In the genomic region with DNA sequence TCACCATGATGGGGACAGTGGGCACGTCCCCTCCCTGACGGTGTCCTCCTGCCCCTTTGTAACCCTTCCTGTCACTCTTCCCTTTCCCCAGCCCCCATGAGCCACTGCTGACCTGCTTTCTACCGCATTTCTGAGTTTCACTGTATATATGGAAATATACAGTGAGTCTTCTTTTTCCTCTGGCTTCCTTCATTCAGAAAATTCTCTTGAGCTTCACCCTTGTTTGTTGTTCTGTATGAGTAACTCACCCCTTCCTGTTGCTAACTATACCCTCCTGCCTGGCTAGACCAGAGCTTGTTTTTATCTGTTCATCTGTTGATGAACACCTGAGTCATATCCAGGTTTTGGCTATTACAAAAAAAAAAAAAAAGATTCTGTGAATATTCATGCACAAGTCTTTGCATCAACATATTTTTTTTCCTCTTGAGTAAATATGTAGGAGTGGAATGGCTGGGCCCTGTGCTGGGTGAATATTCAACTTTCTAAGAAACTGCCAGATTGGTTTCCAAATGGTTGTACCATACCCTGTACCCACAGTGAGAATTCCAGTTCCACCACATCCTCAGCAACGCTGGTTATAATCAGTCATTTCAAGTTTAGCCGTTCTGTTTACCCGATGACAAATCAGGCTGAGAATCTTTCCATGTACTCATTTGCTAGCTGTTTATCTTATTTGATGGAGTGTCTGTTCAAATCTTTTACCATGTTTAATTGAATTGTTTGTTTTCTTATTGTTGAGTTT, we compare ENCODE assay signal across 11 cellular contexts.
DNase-seq lines count a peak whose midpoint lies in the region; ATAC-seq and TF ChIP-seq lines count a peak whose summit lies in the region.
"Had no signal": no experiment of that assay in that cellular context is flagged by ENCODE, and none has a peak within 500 bp of the region (broad histone marks: within the 10 kb centered on the region; RNA-seq: fewer than 3 reads in every experiment).

No MANE protein-coding gene starts in this region.

- no peaks in the 10 kb centered on the region for H3K36me3 ChIP-seq in gastroesophageal sphincter
- H3K36me3 ChIP-seq: right atrium auricular region had no signal

- no peak for TF ChIP-seq EP300 in gastroesophageal sphincter (IDR thresholded peaks at IDR 0.05)

- no peak overlapping the region for H3K4me3 ChIP-seq in gastroesophageal sphincter
- H3K4me3 ChIP-seq: right atrium auricular region had no signal

- peaks cover 14% of the 10 kb centered on the region for H3K4me1 Mint-ChIP-seq in activated CD4-positive, alpha-beta T cell treated with anti-CD3 and anti-CD28 coated beads, Interleukin-2, amount 10 ng/mL, durations not matched to agents 7 days and 5 days
- H3K4me1 Mint-ChIP-seq: CD14-positive monocyte had no signal

- H3K27me3 Mint-ChIP-seq in activated CD4-positive, alpha-beta T cell treated with anti-CD3 and anti-CD28 coated beads, Interleukin-2, amount 10 ng/mL, durations not matched to agents 7 days and 5 days, result peaks cover 12% of the 10 kb centered on the region

- peak overlapping the region; percentile 71 for H3K27ac Mint-ChIP-seq in activated CD4-positive, alpha-beta T cell treated with anti-CD3 and anti-CD28 coated beads, Interleukin-2, amount 10 ng/mL, durations not matched to agents 7 days and 5 days
- H3K27ac Mint-ChIP-seq: CD14-positive monocyte had no signal

- DNase-seq in activated T-cell treated with anti-CD3 and anti-CD28 coated beads for 24 hours (ENCODE audit: low read depth) (peak; percentile 26), NCI-H2227 (lab: John Stamatoyannopoulos, UW; ENCODE audit: unreplicated experiment) (no peak)
- DNase-seq in activated T-cell treated with anti-CD3 and anti-CD28 coated beads, Interleukin-2, amount 50 U/mL, for 1 hour, result no peak
- peak; percentile 34 for DNase-seq in activated CD4-positive, alpha-beta T cell treated with anti-CD3 and anti-CD28 coated beads, Interleukin-2, amount 10 ng/mL, durations not matched to agents 7 days and 5 days
- DNase-seq in stimulated activated CD8-positive, alpha-beta memory T cell treated with anti-CD3 and anti-CD28 coated beads, Interleukin-4, amount 100 ng/mL, for 48 hours, result peak; percentile 53
- DNase-seq: NCI-H510A had no signal

- WGBS in gastroesophageal sphincter (ENCODE audit: low coverage in 1 of 2), 2 donors, result 41 to 44% methylated on average over 6 of the region's 6 CpGs

- H3K9me3 ChIP-seq in gastroesophageal sphincter, result no peaks in the 10 kb centered on the region
- H3K9me3 ChIP-seq: right atrium auricular region had no signal

- H3K4me1 ChIP-seq in gastroesophageal sphincter, result no peaks in the 10 kb centered on the region
- H3K4me1 ChIP-seq: right atrium auricular region had no signal

- H3K4me3 Mint-ChIP-seq in activated CD4-positive, alpha-beta T cell treated with anti-CD3 and anti-CD28 coated beads, Interleukin-2, amount 10 ng/mL, durations not matched to agents 7 days and 5 days, result no peak overlapping the region

- CTCF ChIA-PET in activated CD4-positive, alpha-beta T cell treated with anti-CD3 and anti-CD28 coated beads, Interleukin-2, amount 10 ng/mL, durations not matched to agents 7 days and 5 days (lab: Charles Lee), result interaction anchor here (0.6 to 1.3 kb wide), 5 partner anchors 8 to 253 kb away, joined by 3 to 4 read pairs (median 3); no protein-coding TSS in a partner anchor

- no peak overlapping the region for H3K27ac ChIP-seq in gastroesophageal sphincter
- H3K27ac ChIP-seq: right atrium auricular region had no signal

- H3K36me3 Mint-ChIP-seq in activated CD4-positive, alpha-beta T cell treated with anti-CD3 and anti-CD28 coated beads, Interleukin-2, amount 10 ng/mL, durations not matched to agents 7 days and 5 days (ENCODE audit: low read depth), result no peaks in the 10 kb centered on the region
- H3K36me3 Mint-ChIP-seq: CD14-positive monocyte had no signal

- TF ChIP-seq POLR2A in gastroesophageal sphincter (IDR thresholded peaks at IDR 0.05), result no peak

- ATAC-seq in esophagus mucosa, result peak; percentile 65
- ATAC-seq in HG02759 (IDR thresholded peaks at IDR 0.05; ENCODE audit: unreplicated experiment), result no peak
- ATAC-seq in gastroesophageal sphincter, result no peak

- no peak for TF ChIP-seq CTCF in gastroesophageal sphincter (IDR thresholded peaks at IDR 0.05)

- peaks cover 27% of the 10 kb centered on the region for H3K27me3 ChIP-seq in gastroesophageal sphincter
- H3K27me3 ChIP-seq: right atrium auricular region had no signal

- POLR2A ChIA-PET in activated CD4-positive, alpha-beta T cell treated with anti-CD3 and anti-CD28 coated beads, Interleukin-2, amount 10 ng/mL, durations not matched to agents 7 days and 5 days (lab: Charles Lee), result interaction anchor here (0.7 kb wide), 1 partner anchor 24 kb away, joined by 3 read pairs; no protein-coding TSS in a partner anchor

- H3K9me3 Mint-ChIP-seq in activated CD4-positive, alpha-beta T cell treated with anti-CD3 and anti-CD28 coated beads, Interleukin-2, amount 10 ng/mL, durations not matched to agents 7 days and 5 days, result no peaks in the 10 kb centered on the region
- H3K9me3 Mint-ChIP-seq: CD14-positive monocyte had no signal

Comparison
In these comparisons a context has a peak if more than half of its experiments do, and no peak if none do; other contexts are left out.
1. DNase-seq: peak in activated T-cell treated with anti-CD3 and anti-CD28 coated beads for 24 hours (single experiment), activated CD4-positive, alpha-beta T cell treated with anti-CD3 and anti-CD28 coated beads, Interleukin-2, amount 10 ng/mL, durations not matched to agents 7 days and 5 days (single experiment) and stimulated activated CD8-positive, alpha-beta memory T cell treated with anti-CD3 and anti-CD28 coated beads, Interleukin-4, amount 100 ng/mL, for 48 hours (single experiment); none in activated T-cell treated with anti-CD3 and anti-CD28 coated beads, Interleukin-2, amount 50 U/mL, for 1 hour (single experiment) and NCI-H2227 (single experiment).